In the genomic region with DNA sequence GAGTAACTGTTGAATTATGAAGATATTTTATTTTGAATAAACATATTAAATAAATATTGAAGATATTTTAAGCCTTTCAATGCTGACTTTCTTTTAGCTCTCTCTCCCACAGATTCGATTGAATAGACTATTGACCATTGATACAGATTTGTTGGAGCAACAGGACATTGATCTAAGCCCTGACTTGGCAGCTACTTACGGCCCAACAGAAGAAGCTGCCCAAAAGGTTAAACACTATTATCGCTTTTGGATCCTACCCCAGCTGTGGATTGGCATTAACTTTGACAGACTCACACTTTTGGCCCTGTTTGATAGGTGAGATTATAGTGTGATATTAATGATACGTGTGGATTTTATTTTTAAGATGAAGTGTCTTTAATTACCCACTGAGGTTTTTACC, we compare ENCODE assay signal across 27 cellular contexts.
"Had no signal": no experiment of that assay in that cellular context is flagged by ENCODE, and none has a peak within 500 bp of the region (broad histone marks: within the 10 kb centered on the region; RNA-seq: fewer than 3 reads in every experiment).

No MANE protein-coding gene starts in this region.

- H3K36me3 ChIP-seq: colonic mucosa had no signal

- H3K27ac ChIP-seq: body of pancreas, colonic mucosa, epithelial cell of prostate, esophagus squamous epithelium, gastroesophageal sphincter had no signal

- H3K27me3 ChIP-seq: body of pancreas, colonic mucosa, esophagus squamous epithelium, gastroesophageal sphincter had no signal

- ATAC-seq: activated CD4-positive, alpha-beta T cell treated with anti-CD3 and anti-CD28 coated beads for 36 hours; activated T-cell treated with anti-CD3 and anti-CD28 coated beads, Interleukin-2, amount 50 U/mL, for 4 hours; activated T-helper 17 cell treated with anti-CD3 and anti-CD28 coated beads, Interleukin-2, amount 50 U/mL, for 72 hours; body of pancreas; gastroesophageal sphincter had no signal

- H3K4me3 Mint-ChIP-seq: activated CD4-positive, alpha-beta memory T cell treated with anti-CD3 and anti-CD28 coated beads for 36 hours; activated CD4-positive, alpha-beta T cell treated with anti-CD3 and anti-CD28 coated beads for 36 hours; activated CD4-positive, alpha-beta T cell treated with anti-CD3 and anti-CD28 coated beads, Interleukin-2, amount 10 ng/mL, durations not matched to agents 24 days and 14 days; activated naive CD8-positive, alpha-beta T cell; activated T-cell treated with anti-CD3 and anti-CD28 coated beads, Interleukin-2, amount 50 U/mL, for 4 hours; activated T-helper 17 cell treated with anti-CD3 and anti-CD28 coated beads, Interleukin-2, amount 50 U/mL, for 72 hours had no signal

- H3K27me3 Mint-ChIP-seq: activated CD4-positive, alpha-beta memory T cell treated with anti-CD3 and anti-CD28 coated beads for 36 hours; activated CD4-positive, alpha-beta T cell treated with anti-CD3 and anti-CD28 coated beads for 36 hours; activated CD4-positive, alpha-beta T cell treated with anti-CD3 and anti-CD28 coated beads, Interleukin-2, amount 10 ng/mL, durations not matched to agents 24 days and 14 days; activated naive CD8-positive, alpha-beta T cell; activated T-helper 17 cell treated with anti-CD3 and anti-CD28 coated beads, Interleukin-2, amount 50 U/mL, for 72 hours had no signal

- H3K27ac Mint-ChIP-seq: activated CD4-positive, alpha-beta memory T cell treated with anti-CD3 and anti-CD28 coated beads for 36 hours; activated CD4-positive, alpha-beta T cell treated with anti-CD3 and anti-CD28 coated beads for 36 hours had no signal

- H3K4me3 ChIP-seq: body of pancreas, colonic mucosa, esophagus squamous epithelium, gastroesophageal sphincter had no signal

- FAIRE-seq: endometrium, endothelial cell of umbilical vein had no signal

- H3K9me3 ChIP-seq: body of pancreas, colonic mucosa, esophagus squamous epithelium, gastroesophageal sphincter had no signal

- H3K4me1 ChIP-seq: body of pancreas, colonic mucosa, esophagus squamous epithelium, gastroesophageal sphincter had no signal

- H3K9me3 Mint-ChIP-seq: activated CD4-positive, alpha-beta memory T cell treated with anti-CD3 and anti-CD28 coated beads for 36 hours; activated CD4-positive, alpha-beta T cell treated with anti-CD3 and anti-CD28 coated beads, Interleukin-2, amount 10 ng/mL, durations not matched to agents 24 days and 14 days; activated T-cell treated with anti-CD3 and anti-CD28 coated beads, Interleukin-2, amount 50 U/mL, for 4 hours; activated T-helper 17 cell treated with anti-CD3 and anti-CD28 coated beads, Interleukin-2, amount 50 U/mL, for 72 hours had no signal

- DNase-seq: activated CD4-positive, alpha-beta memory T cell treated with anti-CD3 and anti-CD28 coated beads for 36 hours; activated CD4-positive, alpha-beta T cell treated with anti-CD3 and anti-CD28 coated beads for 36 hours; activated CD4-positive, alpha-beta T cell treated with anti-CD3 and anti-CD28 coated beads, Interleukin-2, amount 10 ng/mL, durations not matched to agents 24 days and 14 days; activated CD4-positive, CD25-positive, alpha-beta regulatory T cell; activated CD4-positive, CD25-positive, alpha-beta regulatory T cell treated with anti-CD3 and anti-CD28 coated beads, Interleukin-2, amount 50 U/mL, for 72 hours; activated effector memory CD4-positive, alpha-beta T cell treated with Interleukin-2 at 50 U/mL for 16 hours; activated gamma-delta T cell treated with Interleukin-2 at 50 U/mL for 16 hours; activated naive CD4-positive, alpha-beta T cell treated with anti-CD3 and anti-CD28 coated beads, Interleukin-2, amount 50 U/mL, for 16 hours; activated naive CD4-positive, alpha-beta T cell treated with Interleukin-2 at 50 U/mL for 16 hours; activated T-cell treated with anti-CD3 and anti-CD28 coated beads, Interleukin-2, amount 50 U/mL, for 4 hours; amniotic stem cell; anterior cingulate cortex; body of pancreas; central memory CD4-positive, alpha-beta T cell; cerebellar nuclear complex; colonic mucosa; effector CD8-positive, alpha-beta T cell; esophagus squamous epithelium; foreskin melanocyte; T-helper 1 cell; T-helper 2 cell had no signal
